Comparison of ENCODE assay signal across 17 cellular contexts in the genomic region with DNA sequence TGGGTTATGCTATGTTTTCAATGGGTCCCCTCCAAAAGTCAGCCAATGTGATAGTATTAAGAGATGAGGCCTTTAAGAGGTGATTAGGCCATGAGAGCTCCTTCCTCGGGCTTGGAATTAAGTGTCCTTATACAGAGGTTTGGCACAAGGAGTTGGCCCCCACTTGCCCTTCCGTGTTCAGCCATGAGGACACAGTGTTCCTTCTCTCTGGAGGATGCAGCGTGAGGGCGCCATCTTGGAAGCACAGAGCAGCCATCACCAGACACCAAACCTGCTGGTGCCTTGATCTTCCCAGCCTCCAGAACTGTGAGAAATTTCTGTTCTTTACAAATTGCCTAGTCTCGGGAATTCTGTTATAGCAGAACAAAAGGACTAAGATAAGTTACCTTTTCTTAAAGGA. TPM values are rescaled to one million over a fixed set of nuclear protein-coding genes. Genes with fewer than 3 reads are reported as not detected.
DNase-seq lines count a peak whose midpoint lies in the region; ATAC-seq and TF ChIP-seq lines count a peak whose summit lies in the region.
"Had no signal": no experiment of that assay in that cellular context is flagged by ENCODE, and none has a peak within 500 bp of the region (broad histone marks: within the 10 kb centered on the region; RNA-seq: fewer than 3 reads in every experiment).

No MANE protein-coding gene starts in this region.

- H3K4me1 ChIP-seq in GM23338 (ENCODE audit: insufficient read depth) (no peaks in the 10 kb centered on the region; the same call in none of the 2 replicates), tibial nerve (peaks cover 0 to 24% (median 0%) of the 10 kb centered on the region in 4 donors)

- no peaks in the 10 kb centered on the region for H3K36me3 Mint-ChIP-seq in GM23338 (ENCODE audit: low read depth)

- H3K36me3 ChIP-seq in GM23338 (ENCODE audit: insufficient read depth) = no peaks in the 10 kb centered on the region
- no peaks in the 10 kb centered on the region for H3K36me3 ChIP-seq in tibial nerve

- TF ChIP-seq CTCF in GM23338 (conservative IDR thresholded peaks at IDR 0.05; ENCODE audit: low read depth in 2 of 2) = no peak
- no peak for TF ChIP-seq CTCF in tibial nerve (IDR thresholded peaks at IDR 0.05)

- H3K4me1 Mint-ChIP-seq in GM23338 = peaks cover 4% of the 10 kb centered on the region; the same call in 2 of the 3 replicates

- DNase-seq in GM23338 (ENCODE audit: low spot score) (no peak), sciatic nerve (ENCODE audit: low spot score) (no peak), tibial nerve (ENCODE audit: low spot score in 2 of 2) (no peak), NCI-H1694 (lab: John Stamatoyannopoulos, UW) (no peak), iPS-NIHi7 (ENCODE audit: extremely low spot score) (no peak), Kasumi-1 (lab: John Stamatoyannopoulos, UW) (no peak), SW480 (ENCODE audit: low spot score) (no peak)
- DNase-seq: Calu3; CD4-positive, alpha-beta T cell; DMS 273 treated with DMSO at 0.1 percent for 48 hours; DMS79; GM23248; H7 had no signal

- no peak overlapping the region for H3K4me3 Mint-ChIP-seq in GM23338
- H3K4me3 Mint-ChIP-seq: B cell; CD4-positive, alpha-beta T cell had no signal

- intact Hi-C loops in sciatic nerve (cut with DNase I) = no loop called here

- H2AFZ ChIP-seq in GM23338 = 0 out of 2 replicates have a peak overlapping the region, but pooled peaks have one; percentile 5

- no peaks in the 10 kb centered on the region for H4K20me1 ChIP-seq in GM23338 (replicated peaks; ENCODE audit: insufficient read depth)

- peaks cover 8% of the 10 kb centered on the region for H3K9me2 ChIP-seq in GM23338 (ENCODE audit: insufficient read depth)

- TF ChIP-seq EP300 in tibial nerve (IDR thresholded peaks at IDR 0.05) = peak in 1 of 2 donors; percentile 9

- no peaks in the 10 kb centered on the region for H3K9me3 Mint-ChIP-seq in GM23338
- H3K9me3 Mint-ChIP-seq: CD4-positive, alpha-beta T cell had no signal

- H3K27ac Mint-ChIP-seq in GM23338 = no peak overlapping the region
- H3K27ac Mint-ChIP-seq: B cell; CD4-positive, alpha-beta T cell had no signal

- no peak for TF ChIP-seq POLR2A in tibial nerve (IDR thresholded peaks at IDR 0.05)

- H3K4me2 ChIP-seq in GM23338 = no peak overlapping the region

- no peak overlapping the region for H3K27ac ChIP-seq in GM23338 (ENCODE audit: low read depth)
- H3K27ac ChIP-seq in angular gyrus (ENCODE audit: low read depth, low read length) = peak overlapping the region; percentile 0
- peak overlapping the region in 3 of 4 donors; percentile 30 to 81 (median 79) for H3K27ac ChIP-seq in tibial nerve
- H3K27ac ChIP-seq: GM23248 had no signal

- no peak for ATAC-seq in GM23338
- peak; percentile 27 for ATAC-seq in sciatic nerve
- ATAC-seq: GM12878 had no signal

- H3K27me3 Mint-ChIP-seq in GM23338 (ENCODE audit: insufficient read depth, low read depth, poor library complexity) = peaks cover 2% of the 10 kb centered on the region
- H3K27me3 Mint-ChIP-seq: B cell; CD4-positive, alpha-beta T cell had no signal

- no peaks in the 10 kb centered on the region for H3K79me2 ChIP-seq in GM23338 (replicated peaks; ENCODE audit: insufficient read depth)

- H3K4me3 ChIP-seq in GM23338 (no peak overlapping the region), tibial nerve (no peak overlapping the region)
- H3K4me3 ChIP-seq: GM12878 had no signal

- 85 to 86% methylated on average over 5 of the region's 5 CpGs for WGBS in tibial nerve, 2 donors

- H3K9me3 ChIP-seq in tibial nerve = no peaks in the 10 kb centered on the region

- no peaks in the 10 kb centered on the region for H3F3A ChIP-seq in GM23338 (replicated peaks; ENCODE audit: low read depth)

- H3K27me3 ChIP-seq in GM23338 (ENCODE audit: insufficient read depth) = no peaks in the 10 kb centered on the region
- no peaks in the 10 kb centered on the region for H3K27me3 ChIP-seq in tibial nerve

TF ChIP-seq in GM23338, 12 proteins besides CTCF, POLR2A, EP300 and RAD21 (continues in another document):
- no peak for TF ChIP-seq POLR2AphosphoS5 (IDR thresholded peaks at IDR 0.05; ENCODE audit: low read depth)
- no peak for TF ChIP-seq EZH2phosphoT487 (IDR thresholded peaks at IDR 0.05; ENCODE audit: unreplicated experiment)
- TF ChIP-seq STAT1 (IDR thresholded peaks at IDR 0.05; ENCODE audit: unreplicated experiment) = no peak
- TF ChIP-seq JUNB (IDR thresholded peaks at IDR 0.05; ENCODE audit: unreplicated experiment) = no peak
- TF ChIP-seq, protein P1, sequence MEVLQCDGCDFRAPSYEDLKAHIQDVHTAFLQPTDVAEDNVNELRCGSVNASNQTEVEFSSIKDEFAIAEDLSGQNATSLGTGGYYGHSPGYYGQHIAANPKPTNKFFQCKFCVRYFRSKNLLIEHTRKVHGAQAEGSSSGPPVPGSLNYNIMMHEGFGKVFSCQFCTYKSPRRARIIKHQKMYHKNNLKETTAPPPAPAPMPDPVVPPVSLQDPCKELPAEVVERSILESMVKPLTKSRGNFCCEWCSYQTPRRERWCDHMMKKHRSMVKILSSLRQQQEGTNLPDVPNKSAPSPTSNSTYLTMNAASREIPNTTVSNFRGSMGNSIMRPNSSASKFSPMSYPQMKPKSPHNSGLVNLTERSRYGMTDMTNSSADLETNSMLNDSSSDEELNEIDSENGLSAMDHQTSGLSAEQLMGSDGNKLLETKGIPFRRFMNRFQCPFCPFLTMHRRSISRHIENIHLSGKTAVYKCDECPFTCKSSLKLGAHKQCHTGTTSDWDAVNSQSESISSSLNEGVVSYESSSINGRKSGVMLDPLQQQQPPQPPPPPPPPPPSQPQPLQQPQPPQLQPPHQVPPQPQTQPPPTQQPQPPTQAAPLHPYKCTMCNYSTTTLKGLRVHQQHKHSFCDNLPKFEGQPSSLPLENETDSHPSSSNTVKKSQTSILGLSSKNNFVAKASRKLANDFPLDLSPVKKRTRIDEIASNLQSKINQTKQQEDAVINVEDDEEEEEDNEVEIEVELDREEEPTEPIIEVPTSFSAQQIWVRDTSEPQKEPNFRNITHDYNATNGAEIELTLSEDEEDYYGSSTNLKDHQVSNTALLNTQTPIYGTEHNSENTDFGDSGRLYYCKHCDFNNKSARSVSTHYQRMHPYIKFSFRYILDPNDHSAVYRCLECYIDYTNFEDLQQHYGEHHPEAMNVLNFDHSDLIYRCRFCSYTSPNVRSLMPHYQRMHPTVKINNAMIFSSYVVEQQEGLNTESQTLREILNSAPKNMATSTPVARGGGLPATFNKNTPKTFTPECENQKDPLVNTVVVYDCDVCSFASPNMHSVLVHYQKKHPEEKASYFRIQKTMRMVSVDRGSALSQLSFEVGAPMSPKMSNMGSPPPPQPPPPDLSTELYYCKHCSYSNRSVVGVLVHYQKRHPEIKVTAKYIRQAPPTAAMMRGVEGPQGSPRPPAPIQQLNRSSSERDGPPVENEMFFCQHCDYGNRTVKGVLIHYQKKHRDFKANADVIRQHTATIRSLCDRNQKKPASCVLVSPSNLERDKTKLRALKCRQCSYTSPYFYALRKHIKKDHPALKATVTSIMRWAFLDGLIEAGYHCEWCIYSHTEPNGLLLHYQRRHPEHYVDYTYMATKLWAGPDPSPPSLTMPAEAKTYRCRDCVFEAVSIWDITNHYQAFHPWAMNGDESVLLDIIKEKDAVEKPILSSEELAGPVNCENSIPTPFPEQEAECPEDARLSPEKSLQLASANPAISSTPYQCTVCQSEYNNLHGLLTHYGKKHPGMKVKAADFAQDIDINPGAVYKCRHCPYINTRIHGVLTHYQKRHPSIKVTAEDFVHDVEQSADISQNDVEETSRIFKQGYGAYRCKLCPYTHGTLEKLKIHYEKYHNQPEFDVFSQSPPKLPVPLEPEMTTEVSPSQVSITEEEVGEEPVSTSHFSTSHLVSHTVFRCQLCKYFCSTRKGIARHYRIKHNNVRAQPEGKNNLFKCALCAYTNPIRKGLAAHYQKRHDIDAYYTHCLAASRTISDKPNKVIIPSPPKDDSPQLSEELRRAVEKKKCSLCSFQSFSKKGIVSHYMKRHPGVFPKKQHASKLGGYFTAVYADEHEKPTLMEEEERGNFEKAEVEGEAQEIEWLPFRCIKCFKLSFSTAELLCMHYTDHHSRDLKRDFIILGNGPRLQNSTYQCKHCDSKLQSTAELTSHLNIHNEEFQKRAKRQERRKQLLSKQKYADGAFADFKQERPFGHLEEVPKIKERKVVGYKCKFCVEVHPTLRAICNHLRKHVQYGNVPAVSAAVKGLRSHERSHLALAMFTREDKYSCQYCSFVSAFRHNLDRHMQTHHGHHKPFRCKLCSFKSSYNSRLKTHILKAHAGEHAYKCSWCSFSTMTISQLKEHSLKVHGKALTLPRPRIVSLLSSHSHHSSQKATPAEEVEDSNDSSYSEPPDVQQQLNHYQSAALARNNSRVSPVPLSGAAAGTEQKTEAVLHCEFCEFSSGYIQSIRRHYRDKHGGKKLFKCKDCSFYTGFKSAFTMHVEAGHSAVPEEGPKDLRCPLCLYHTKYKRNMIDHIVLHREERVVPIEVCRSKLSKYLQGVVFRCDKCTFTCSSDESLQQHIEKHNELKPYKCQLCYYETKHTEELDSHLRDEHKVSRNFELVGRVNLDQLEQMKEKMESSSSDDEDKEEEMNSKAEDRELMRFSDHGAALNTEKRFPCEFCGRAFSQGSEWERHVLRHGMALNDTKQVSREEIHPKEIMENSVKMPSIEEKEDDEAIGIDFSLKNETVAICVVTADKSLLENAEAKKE (CRISPR knock-in tag; IDR thresholded peaks at IDR 0.05) = no peak
- TF ChIP-seq EZH2 (IDR thresholded peaks at IDR 0.05; ENCODE audit: low read depth, unreplicated experiment) = no peak

RNA-seq across cellular contexts. Expression of a gene that starts 26.9 kb away (rescaled TPM):
- 2.7 and 5.2 TPM in 2 replicates for total RNA-seq in GM23338 (2014; rRNA removed; shearing (Covaris generic))
- 2.1 and 3.4 TPM in 2 replicates for polyA plus RNA-seq in GM23338 (2016; fragmentation: Nextera tagmentation; extraction: Ambion mirVana)
- total RNA-seq in sciatic nerve = 3.1 TPM
- 1 to 10 TPM in 3 of 4 donors, under 1 TPM in 1; 0.87 to 4.4 (median 2.3) TPM for total RNA-seq in tibial nerve
- total RNA-seq: CD4-positive, alpha-beta T cell; G401; GM23248 had no signal
- polyA plus RNA-seq: GM23248 had no signal

RNA-seq across cellular contexts. Expression of a gene that starts 53.8 kb away (rescaled TPM):
- total RNA-seq in GM23338 (2014; rRNA removed; shearing (Covaris generic)) = not detected in 2 replicates
- not detected in 2 replicates for polyA plus RNA-seq in GM23338 (2016; fragmentation: Nextera tagmentation; extraction: Ambion mirVana)
- total RNA-seq in sciatic nerve (1.2 TPM), tibial nerve (under 1 TPM in 1 of 4 donors, not detected in 3; 0.87 TPM)
- total RNA-seq: Calu3, H7 had no signal
